In genomic region chrY:18326284-18326882, GRCh38 we compare ENCODE assay signal across 8 cellular contexts.
DNase-seq lines count a peak whose midpoint lies in the region; ATAC-seq, FAIRE-seq and TF ChIP-seq lines count a peak whose summit lies in the region.
"Not testable (repeated sequence)": the region's sequence is repeated elsewhere in the genome, so short reads cannot be mapped to it uniquely, and the experiment has no call there.

No MANE protein-coding gene starts in this region.

- H3K4me3 Mint-ChIP-seq in activated T-helper 17 cell treated with anti-CD3 and anti-CD28 coated beads, Interleukin-2, amount 50 U/mL, for 72 hours = not testable (repeated sequence)

- not testable (repeated sequence) for H3K27ac ChIP-seq in upper lobe of right lung

- H3K4me1 Mint-ChIP-seq in activated T-helper 17 cell treated with anti-CD3 and anti-CD28 coated beads, Interleukin-2, amount 50 U/mL, for 72 hours = not testable (repeated sequence)

- intact Hi-C loops in Right ventricle myocardium superior (cut with DNase I); upper lobe of right lung (cut with DNase I): not testable (repeated sequence)

- ATAC-seq in GM19455 (IDR thresholded peaks at IDR 0.05; ENCODE audit: unreplicated experiment) (peak; percentile 61), HG02623 (IDR thresholded peaks at IDR 0.05; ENCODE audit: unreplicated experiment) (peak; percentile 81), HG03045 (IDR thresholded peaks at IDR 0.05; ENCODE audit: unreplicated experiment) (peak; percentile 72), HG03571 (IDR thresholded peaks at IDR 0.05; ENCODE audit: unreplicated experiment) (peak; percentile 56), Right ventricle myocardium superior (ENCODE audit: poor library complexity) (peak; percentile 68), upper lobe of right lung (peak; percentile 97)
- ATAC-seq in activated T-helper 17 cell treated with anti-CD3 and anti-CD28 coated beads, Interleukin-2, amount 50 U/mL, for 72 hours (replicated peaks) = peak; percentile 57

- H3K27me3 Mint-ChIP-seq in activated T-helper 17 cell treated with anti-CD3 and anti-CD28 coated beads, Interleukin-2, amount 50 U/mL, for 72 hours = not testable (repeated sequence)

- H3K36me3 Mint-ChIP-seq in activated T-helper 17 cell treated with anti-CD3 and anti-CD28 coated beads, Interleukin-2, amount 50 U/mL, for 72 hours (ENCODE audit: low read depth) = not testable (repeated sequence)

- H3K4me1 ChIP-seq in upper lobe of right lung = not testable (repeated sequence)

- H3K9me3 Mint-ChIP-seq in activated T-helper 17 cell treated with anti-CD3 and anti-CD28 coated beads, Interleukin-2, amount 50 U/mL, for 72 hours = not testable (repeated sequence)

- H3K27ac Mint-ChIP-seq in activated T-helper 17 cell treated with anti-CD3 and anti-CD28 coated beads, Interleukin-2, amount 50 U/mL, for 72 hours = not testable (repeated sequence)

- H3K36me3 ChIP-seq in upper lobe of right lung = not testable (repeated sequence)

- H3K27me3 ChIP-seq in upper lobe of right lung = not testable (repeated sequence)

- not testable (repeated sequence) for TF ChIP-seq CTCF in upper lobe of right lung (IDR thresholded peaks at IDR 0.05)

- not testable (repeated sequence) for H3K9me3 ChIP-seq in upper lobe of right lung

- not testable (repeated sequence) for DNase-seq in Right ventricle myocardium superior, upper lobe of right lung

- FAIRE-seq in G401.6 (lab: Jason Lieb, UNC) = peak; percentile 78

- H3K4me3 ChIP-seq in upper lobe of right lung = not testable (repeated sequence)
